1 cellular context compared by ENCODE assay signal in the genomic region with DNA sequence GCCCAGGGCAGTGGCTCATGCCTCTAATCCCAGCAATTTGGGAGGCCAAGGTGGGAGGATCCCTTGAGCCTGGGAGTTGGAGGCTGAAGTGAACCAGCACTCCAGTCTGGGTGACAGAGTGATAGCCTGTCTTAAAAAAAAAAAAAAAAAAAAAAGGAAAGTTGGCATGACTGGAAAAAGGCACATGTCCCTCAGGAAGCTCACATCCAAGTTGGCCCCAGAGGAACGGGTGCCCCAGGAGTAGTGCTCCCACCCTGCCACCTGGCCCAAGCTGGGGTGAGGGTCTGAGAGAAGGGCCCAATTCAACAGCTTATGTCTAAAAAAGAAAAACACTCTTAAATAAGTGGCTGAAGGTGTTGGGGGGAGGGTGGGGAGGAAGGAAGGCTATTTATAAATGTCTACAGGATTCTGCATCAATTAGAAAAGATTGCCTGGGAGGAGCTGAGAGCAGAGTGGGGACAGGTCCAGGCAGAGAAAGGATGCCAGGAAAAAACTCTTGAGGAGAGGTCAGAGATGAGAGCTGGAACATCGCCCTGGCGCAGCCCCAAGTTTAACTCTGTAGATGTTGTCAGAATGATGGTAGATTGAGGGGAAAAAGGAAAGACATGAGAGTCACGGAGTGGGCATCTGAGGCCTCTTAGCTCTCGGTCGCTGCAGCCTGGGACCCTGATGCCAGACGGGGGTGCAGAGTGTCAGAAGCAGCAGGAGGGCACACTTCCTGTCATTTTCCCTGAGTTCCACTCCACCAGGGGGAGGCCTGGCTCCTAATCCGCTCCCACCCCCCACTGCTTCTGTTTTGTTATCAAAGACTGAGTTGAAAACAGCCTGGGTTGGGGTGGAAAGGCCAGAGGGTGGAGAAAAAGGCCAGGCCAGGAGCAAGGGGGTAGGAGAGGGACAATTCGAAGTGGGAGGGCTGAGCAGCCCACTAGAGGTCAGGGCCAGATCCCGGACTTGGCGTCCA.
TF ChIP-seq lines count a peak whose summit lies in the region.

No MANE protein-coding gene starts in this region.

TF ChIP-seq in K562, 482 proteins besides CTCF, POLR2A, EP300 and RAD21 (continued from another document):
- TF ChIP-seq, protein P1, sequence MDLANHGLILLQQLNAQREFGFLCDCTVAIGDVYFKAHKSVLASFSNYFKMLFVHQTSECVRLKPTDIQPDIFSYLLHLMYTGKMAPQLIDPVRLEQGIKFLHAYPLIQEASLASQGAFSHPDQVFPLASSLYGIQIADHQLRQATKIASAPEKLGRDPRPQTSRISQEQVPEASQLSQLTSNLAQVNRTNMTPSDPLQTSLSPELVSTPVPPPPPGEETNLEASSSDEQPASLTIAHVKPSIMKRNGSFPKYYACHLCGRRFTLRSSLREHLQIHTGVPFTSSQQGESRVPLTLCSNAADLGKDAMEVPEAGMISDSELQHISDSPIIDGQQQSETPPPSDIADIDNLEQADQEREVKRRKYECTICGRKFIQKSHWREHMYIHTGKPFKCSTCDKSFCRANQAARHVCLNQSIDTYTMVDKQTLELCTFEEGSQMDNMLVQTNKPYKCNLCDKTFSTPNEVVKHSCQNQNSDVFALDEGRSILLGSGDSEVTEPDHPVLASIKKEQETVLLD (IDR thresholded peaks at IDR 0.05) = 0 out of 2 replicates have a peak, but pooled peaks have one; percentile 46
- TF ChIP-seq, protein P2, sequence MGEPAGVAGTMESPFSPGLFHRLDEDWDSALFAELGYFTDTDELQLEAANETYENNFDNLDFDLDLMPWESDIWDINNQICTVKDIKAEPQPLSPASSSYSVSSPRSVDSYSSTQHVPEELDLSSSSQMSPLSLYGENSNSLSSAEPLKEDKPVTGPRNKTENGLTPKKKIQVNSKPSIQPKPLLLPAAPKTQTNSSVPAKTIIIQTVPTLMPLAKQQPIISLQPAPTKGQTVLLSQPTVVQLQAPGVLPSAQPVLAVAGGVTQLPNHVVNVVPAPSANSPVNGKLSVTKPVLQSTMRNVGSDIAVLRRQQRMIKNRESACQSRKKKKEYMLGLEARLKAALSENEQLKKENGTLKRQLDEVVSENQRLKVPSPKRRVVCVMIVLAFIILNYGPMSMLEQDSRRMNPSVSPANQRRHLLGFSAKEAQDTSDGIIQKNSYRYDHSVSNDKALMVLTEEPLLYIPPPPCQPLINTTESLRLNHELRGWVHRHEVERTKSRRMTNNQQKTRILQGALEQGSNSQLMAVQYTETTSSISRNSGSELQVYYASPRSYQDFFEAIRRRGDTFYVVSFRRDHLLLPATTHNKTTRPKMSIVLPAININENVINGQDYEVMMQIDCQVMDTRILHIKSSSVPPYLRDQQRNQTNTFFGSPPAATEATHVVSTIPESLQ (CRISPR knock-in tag; IDR thresholded peaks at IDR 0.05) = no peak
- TF ChIP-seq TBP (optimal IDR thresholded peaks at IDR 0.05; ENCODE audit: low read depth, low read length) = no peak
- no peak for TF ChIP-seq CBX8 (IDR thresholded peaks at IDR 0.05; ENCODE audit: borderline replicate concordance, extremely low read depth, low read depth, low read length, poor library complexity, severe bottlenecking)
- TF ChIP-seq CREB3L1 (IDR thresholded peaks at IDR 0.05; ENCODE audit: borderline replicate concordance, low read depth) = no peak
- no peak for TF ChIP-seq DDX20 (tag; IDR thresholded peaks at IDR 0.05; ENCODE audit: low read depth)
- TF ChIP-seq ZBTB40 (IDR thresholded peaks at IDR 0.05) = no peak
- no peak for TF ChIP-seq ZBTB40 (CRISPR knock-in tag; IDR thresholded peaks at IDR 0.05)
